ENCODE assay signal across 8 cellular contexts in the genomic region with DNA sequence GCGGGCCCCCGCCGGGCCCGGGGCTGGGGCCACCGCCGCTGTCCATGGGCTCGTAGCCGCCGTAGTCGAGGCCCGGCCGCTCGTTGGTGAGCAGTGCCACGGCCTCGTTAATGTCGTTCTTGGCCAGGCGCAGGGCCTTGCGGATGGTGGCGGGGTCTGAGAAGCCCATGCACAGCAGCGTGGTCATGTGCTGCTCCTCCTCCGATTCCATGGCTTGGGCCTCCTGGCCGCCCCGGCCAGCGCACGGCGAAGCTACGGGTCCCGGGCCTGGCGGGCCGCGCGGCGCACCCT. TPM values are rescaled to one million over a fixed set of nuclear protein-coding genes. Genes with fewer than 3 reads are reported as not detected.
DNase-seq lines count a peak whose midpoint lies in the region; ATAC-seq lines count a peak whose summit lies in the region.

No MANE protein-coding gene starts in this region.

- H3K36me3 ChIP-seq in NT2/D1 (ENCODE audit: insufficient read depth, insufficient read length, low read length) = peaks cover 14% of the 10 kb centered on the region

- peaks cover 71% of the 10 kb centered on the region for H3K4me1 Mint-ChIP-seq in activated naive CD4-positive, alpha-beta T cell treated with anti-CD3 and anti-CD28 coated beads, Interleukin-2, amount 10 ng/mL, durations not matched to agents 7 days and 5 days
- H3K4me1 Mint-ChIP-seq in stimulated activated naive B cell treated with anti-CD40 and anti-IgM and Interleukin-4, amounts not matched to agents 10 μg/mL and 1 μg/mL and 100 μg/mL, for 72 hours = peaks cover 48 to 61% of the 10 kb centered on the region in 2 donors

- H3K9me3 ChIP-seq in NT2/D1 (ENCODE audit: insufficient read depth, low read length) = no peaks in the 10 kb centered on the region

- H3K4me1 ChIP-seq in NT2/D1 (ENCODE audit: insufficient read depth, insufficient read length) = peaks cover 12% of the 10 kb centered on the region

- H3K36me3 Mint-ChIP-seq in activated naive CD4-positive, alpha-beta T cell treated with anti-CD3 and anti-CD28 coated beads, Interleukin-2, amount 10 ng/mL, durations not matched to agents 7 days and 5 days = peaks cover 7% of the 10 kb centered on the region
- H3K36me3 Mint-ChIP-seq in stimulated activated naive B cell treated with anti-CD40 and anti-IgM and Interleukin-4, amounts not matched to agents 10 μg/mL and 1 μg/mL and 100 μg/mL, for 72 hours = peaks cover 20 to 32% of the 10 kb centered on the region in 2 donors

- DNase-seq in activated naive CD4-positive, alpha-beta T cell treated with anti-CD3 and anti-CD28 coated beads, Interleukin-2, amount 10 ng/mL, durations not matched to agents 7 days and 5 days = no peak
- no peak for DNase-seq in activated naive CD4-positive, alpha-beta T cell treated with Interleukin-2 at 50 U/mL for 16 hours
- DNase-seq in NT2/D1 (ENCODE audit: low read depth, low spot score) = no peak
- DNase-seq in cerebellar cortex (ENCODE audit: low spot score) = peak; percentile 47
- peak; percentile 79 for DNase-seq in left kidney (ENCODE audit: low read depth, low spot score)
- no peak for DNase-seq in stimulated activated naive B cell treated with anti-CD40 and anti-IgM and Interleukin-4, amounts not matched to agents 10 μg/mL and 1 μg/mL and 100 μg/mL, for 72 hours
- no peak for DNase-seq in ureter (ENCODE audit: low spot score)

- peak overlapping the region; percentile 99 for H3K4me3 ChIP-seq in NT2/D1 (ENCODE audit: insufficient read length, low read depth)

- H3K27me3 ChIP-seq in NT2/D1 (ENCODE audit: insufficient read depth, insufficient read length) = peaks cover 4% of the 10 kb centered on the region

- H3K9me3 Mint-ChIP-seq in activated naive CD4-positive, alpha-beta T cell treated with anti-CD3 and anti-CD28 coated beads, Interleukin-2, amount 10 ng/mL, durations not matched to agents 7 days and 5 days = no peaks in the 10 kb centered on the region
- H3K9me3 Mint-ChIP-seq in stimulated activated naive B cell treated with anti-CD40 and anti-IgM and Interleukin-4, amounts not matched to agents 10 μg/mL and 1 μg/mL and 100 μg/mL, for 72 hours = no peaks in the 10 kb centered on the region

- CTCF ChIA-PET in activated naive CD4-positive, alpha-beta T cell treated with anti-CD3 and anti-CD28 coated beads, Interleukin-2, amount 10 ng/mL, durations not matched to agents 7 days and 5 days (lab: Charles Lee) = interaction anchor here (1.0 kb wide), 1 partner anchor 71 kb away, joined by 4 read pairs; no protein-coding TSS in a partner anchor

- no peaks in the 10 kb centered on the region for H3K27me3 Mint-ChIP-seq in activated naive CD4-positive, alpha-beta T cell treated with anti-CD3 and anti-CD28 coated beads, Interleukin-2, amount 10 ng/mL, durations not matched to agents 7 days and 5 days
- H3K27me3 Mint-ChIP-seq in stimulated activated naive B cell treated with anti-CD40 and anti-IgM and Interleukin-4, amounts not matched to agents 10 μg/mL and 1 μg/mL and 100 μg/mL, for 72 hours = no peaks in the 10 kb centered on the region

- peak overlapping the region; percentile 100 for H3K9ac ChIP-seq in NT2/D1 (ENCODE audit: insufficient read length, low read depth)

- peak; percentile 28 for ATAC-seq in HG02840 (IDR thresholded peaks at IDR 0.05; ENCODE audit: low FRiP score, unreplicated experiment)
- peak; percentile 38 to 47 for ATAC-seq in stimulated activated naive B cell treated with anti-CD40 and anti-IgM and Interleukin-4, amounts not matched to agents 10 μg/mL and 1 μg/mL and 100 μg/mL, for 72 hours (replicated peaks)

- H3K4me3 Mint-ChIP-seq in activated naive CD4-positive, alpha-beta T cell treated with anti-CD3 and anti-CD28 coated beads, Interleukin-2, amount 10 ng/mL, durations not matched to agents 7 days and 5 days = peak overlapping the region; percentile 89
- peak overlapping the region; percentile 95 for H3K4me3 Mint-ChIP-seq in stimulated activated naive B cell treated with anti-CD40 and anti-IgM and Interleukin-4, amounts not matched to agents 10 μg/mL and 1 μg/mL and 100 μg/mL, for 72 hours

- H3K27ac Mint-ChIP-seq in activated naive CD4-positive, alpha-beta T cell treated with anti-CD3 and anti-CD28 coated beads, Interleukin-2, amount 10 ng/mL, durations not matched to agents 7 days and 5 days = peak overlapping the region; percentile 62
- H3K27ac Mint-ChIP-seq in stimulated activated naive B cell treated with anti-CD40 and anti-IgM and Interleukin-4, amounts not matched to agents 10 μg/mL and 1 μg/mL and 100 μg/mL, for 72 hours = peak overlapping the region; percentile 76

RNA-seq across cellular contexts. Expression of a gene that starts 0.3 kb away (rescaled TPM):
- total RNA-seq in ureter = 58.2 TPM

Comparison
In these comparisons a context has a peak if more than half of its experiments do, and no peak if none do; other contexts are left out.
1. DNase-seq: peak in cerebellar cortex (single experiment) and left kidney (single experiment); none in activated naive CD4-positive, alpha-beta T cell treated with anti-CD3 and anti-CD28 coated beads, Interleukin-2, amount 10 ng/mL, durations not matched to agents 7 days and 5 days (single experiment), activated naive CD4-positive, alpha-beta T cell treated with Interleukin-2 at 50 U/mL for 16 hours (single experiment), NT2/D1 (single experiment), stimulated activated naive B cell treated with anti-CD40 and anti-IgM and Interleukin-4, amounts not matched to agents 10 μg/mL and 1 μg/mL and 100 μg/mL, for 72 hours (single experiment) and ureter (single experiment).